Comparison of ENCODE assay signal across 1 cellular context in the genomic region with DNA sequence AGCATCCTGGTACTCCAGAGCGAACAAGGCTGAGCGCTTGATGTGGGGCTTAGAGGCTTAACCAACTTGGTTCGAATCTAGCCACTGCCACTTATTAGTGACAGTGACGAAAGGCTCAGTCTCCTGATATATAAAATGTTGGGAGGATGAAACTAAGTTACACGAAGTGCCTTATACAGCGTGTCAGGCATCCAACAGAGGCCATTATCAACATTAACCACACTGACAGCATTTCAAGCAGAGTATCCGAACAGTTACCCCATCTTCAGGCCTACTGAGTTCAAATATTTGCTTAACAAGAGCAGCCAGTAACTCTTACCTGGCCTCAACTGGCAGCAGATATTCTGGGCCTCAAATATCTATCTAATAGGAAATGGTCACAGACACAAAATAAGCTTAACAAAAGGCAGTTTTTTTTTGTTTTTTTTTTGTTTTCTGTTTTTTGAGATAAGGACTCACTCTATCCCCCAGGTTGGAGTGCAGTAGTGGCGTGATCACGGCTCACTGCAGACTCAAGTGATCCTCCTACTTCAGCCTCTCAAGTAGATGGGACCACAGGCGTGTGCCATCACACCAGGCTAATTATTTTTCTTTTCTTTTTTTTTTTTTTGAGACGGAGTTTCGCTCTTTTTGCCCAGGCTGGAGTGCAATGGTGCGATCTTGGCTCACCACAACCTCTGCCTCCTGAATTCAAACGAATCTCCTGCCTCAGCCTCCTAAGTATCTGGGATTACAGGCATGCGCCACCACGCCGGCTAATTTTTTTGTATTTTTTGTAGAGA.
TF ChIP-seq lines count a peak whose summit lies in the region.

No MANE protein-coding gene starts in this region.

TF ChIP-seq in HepG2, 621 proteins besides CTCF, POLR2A, EP300 and RAD21 (continued from another document and continues in another):
- TF ChIP-seq, protein P1, sequence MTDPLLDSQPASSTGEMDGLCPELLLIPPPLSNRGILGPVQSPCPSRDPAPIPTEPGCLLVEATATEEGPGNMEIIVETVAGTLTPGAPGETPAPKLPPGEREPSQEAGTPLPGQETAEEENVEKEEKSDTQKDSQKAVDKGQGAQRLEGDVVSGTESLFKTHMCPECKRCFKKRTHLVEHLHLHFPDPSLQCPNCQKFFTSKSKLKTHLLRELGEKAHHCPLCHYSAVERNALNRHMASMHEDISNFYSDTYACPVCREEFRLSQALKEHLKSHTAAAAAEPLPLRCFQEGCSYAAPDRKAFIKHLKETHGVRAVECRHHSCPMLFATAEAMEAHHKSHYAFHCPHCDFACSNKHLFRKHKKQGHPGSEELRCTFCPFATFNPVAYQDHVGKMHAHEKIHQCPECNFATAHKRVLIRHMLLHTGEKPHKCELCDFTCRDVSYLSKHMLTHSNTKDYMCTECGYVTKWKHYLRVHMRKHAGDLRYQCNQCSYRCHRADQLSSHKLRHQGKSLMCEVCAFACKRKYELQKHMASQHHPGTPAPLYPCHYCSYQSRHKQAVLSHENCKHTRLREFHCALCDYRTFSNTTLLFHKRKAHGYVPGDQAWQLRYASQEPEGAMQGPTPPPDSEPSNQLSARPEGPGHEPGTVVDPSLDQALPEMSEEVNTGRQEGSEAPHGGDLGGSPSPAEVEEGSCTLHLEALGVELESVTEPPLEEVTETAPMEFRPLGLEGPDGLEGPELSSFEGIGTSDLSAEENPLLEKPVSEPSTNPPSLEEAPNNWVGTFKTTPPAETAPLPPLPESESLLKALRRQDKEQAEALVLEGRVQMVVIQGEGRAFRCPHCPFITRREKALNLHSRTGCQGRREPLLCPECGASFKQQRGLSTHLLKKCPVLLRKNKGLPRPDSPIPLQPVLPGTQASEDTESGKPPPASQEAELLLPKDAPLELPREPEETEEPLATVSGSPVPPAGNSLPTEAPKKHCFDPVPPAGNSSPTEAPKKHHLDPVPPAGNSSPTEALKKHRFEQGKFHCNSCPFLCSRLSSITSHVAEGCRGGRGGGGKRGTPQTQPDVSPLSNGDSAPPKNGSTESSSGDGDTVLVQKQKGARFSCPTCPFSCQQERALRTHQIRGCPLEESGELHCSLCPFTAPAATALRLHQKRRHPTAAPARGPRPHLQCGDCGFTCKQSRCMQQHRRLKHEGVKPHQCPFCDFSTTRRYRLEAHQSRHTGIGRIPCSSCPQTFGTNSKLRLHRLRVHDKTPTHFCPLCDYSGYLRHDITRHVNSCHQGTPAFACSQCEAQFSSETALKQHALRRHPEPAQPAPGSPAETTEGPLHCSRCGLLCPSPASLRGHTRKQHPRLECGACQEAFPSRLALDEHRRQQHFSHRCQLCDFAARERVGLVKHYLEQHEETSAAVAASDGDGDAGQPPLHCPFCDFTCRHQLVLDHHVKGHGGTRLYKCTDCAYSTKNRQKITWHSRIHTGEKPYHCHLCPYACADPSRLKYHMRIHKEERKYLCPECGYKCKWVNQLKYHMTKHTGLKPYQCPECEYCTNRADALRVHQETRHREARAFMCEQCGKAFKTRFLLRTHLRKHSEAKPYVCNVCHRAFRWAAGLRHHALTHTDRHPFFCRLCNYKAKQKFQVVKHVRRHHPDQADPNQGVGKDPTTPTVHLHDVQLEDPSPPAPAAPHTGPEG (CRISPR knock-in tag; IDR thresholded peaks at IDR 0.05) = 0 out of 2 replicates have a peak, but pooled peaks have one; percentile 17
- TF ChIP-seq, protein P2, sequence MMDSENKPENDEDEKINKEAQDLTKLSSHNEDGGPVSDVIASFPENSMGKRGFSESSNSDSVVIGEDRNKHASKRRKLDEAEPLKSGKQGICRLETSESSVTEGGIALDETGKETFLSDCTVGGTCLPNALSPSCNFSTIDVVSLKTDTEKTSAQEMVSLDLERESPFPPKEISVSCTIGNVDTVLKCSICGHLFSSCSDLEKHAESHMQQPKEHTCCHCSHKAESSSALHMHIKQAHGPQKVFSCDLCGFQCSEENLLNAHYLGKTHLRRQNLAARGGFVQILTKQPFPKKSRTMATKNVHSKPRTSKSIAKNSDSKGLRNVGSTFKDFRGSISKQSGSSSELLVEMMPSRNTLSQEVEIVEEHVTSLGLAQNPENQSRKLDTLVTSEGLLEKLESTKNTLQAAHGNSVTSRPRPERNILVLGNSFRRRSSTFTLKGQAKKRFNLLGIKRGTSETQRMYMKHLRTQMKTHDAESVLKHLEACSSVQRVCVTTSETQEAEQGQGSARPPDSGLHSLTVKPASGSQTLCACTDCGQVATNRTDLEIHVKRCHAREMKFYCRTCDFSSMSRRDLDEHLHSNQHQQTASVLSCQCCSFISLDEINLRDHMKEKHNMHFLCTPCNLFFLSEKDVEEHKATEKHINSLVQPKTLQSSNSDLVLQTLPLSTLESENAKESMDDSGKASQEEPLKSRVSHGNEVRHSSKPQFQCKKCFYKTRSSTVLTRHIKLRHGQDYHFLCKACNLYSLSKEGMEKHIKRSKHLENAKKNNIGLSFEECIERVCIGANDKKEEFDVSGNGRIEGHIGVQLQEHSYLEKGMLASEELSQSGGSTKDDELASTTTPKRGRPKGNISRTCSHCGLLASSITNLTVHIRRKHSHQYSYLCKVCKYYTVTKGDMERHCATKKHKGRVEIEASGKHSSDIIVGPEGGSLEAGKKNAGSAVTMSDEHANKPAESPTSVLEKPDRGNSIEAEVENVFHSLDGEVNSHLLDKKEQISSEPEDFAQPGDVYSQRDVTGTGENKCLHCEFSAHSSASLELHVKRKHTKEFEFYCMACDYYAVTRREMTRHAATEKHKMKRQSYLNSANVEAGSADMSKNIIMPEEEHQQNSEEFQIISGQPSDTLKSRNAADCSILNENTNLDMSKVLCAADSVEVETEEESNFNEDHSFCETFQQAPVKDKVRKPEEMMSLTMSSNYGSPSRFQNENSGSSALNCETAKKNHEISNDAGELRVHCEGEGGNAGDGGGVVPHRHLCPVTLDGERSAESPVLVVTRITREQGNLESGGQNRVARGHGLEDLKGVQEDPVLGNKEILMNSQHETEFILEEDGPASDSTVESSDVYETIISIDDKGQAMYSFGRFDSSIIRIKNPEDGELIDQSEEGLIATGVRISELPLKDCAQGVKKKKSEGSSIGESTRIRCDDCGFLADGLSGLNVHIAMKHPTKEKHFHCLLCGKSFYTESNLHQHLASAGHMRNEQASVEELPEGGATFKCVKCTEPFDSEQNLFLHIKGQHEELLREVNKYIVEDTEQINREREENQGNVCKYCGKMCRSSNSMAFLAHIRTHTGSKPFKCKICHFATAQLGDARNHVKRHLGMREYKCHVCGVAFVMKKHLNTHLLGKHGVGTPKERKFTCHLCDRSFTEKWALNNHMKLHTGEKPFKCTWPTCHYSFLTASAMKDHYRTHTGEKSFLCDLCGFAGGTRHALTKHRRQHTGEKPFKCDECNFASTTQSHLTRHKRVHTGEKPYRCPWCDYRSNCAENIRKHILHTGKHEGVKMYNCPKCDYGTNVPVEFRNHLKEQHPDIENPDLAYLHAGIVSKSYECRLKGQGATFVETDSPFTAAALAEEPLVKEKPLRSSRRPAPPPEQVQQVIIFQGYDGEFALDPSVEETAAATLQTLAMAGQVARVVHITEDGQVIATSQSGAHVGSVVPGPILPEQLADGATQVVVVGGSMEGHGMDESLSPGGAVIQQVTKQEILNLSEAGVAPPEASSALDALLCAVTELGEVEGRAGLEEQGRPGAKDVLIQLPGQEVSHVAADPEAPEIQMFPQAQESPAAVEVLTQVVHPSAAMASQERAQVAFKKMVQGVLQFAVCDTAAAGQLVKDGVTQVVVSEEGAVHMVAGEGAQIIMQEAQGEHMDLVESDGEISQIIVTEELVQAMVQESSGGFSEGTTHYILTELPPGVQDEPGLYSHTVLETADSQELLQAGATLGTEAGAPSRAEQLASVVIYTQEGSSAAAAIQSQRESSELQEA (CRISPR knock-in tag; IDR thresholded peaks at IDR 0.05; ENCODE audit: not compliant biosample characterization) = no peak
- TF ChIP-seq, protein P3, sequence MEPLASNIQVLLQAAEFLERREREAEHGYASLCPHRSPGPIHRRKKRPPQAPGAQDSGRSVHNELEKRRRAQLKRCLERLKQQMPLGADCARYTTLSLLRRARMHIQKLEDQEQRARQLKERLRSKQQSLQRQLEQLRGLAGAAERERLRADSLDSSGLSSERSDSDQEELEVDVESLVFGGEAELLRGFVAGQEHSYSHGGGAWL (CRISPR knock-in tag; IDR thresholded peaks at IDR 0.05) = no peak
- TF ChIP-seq, protein P4, sequence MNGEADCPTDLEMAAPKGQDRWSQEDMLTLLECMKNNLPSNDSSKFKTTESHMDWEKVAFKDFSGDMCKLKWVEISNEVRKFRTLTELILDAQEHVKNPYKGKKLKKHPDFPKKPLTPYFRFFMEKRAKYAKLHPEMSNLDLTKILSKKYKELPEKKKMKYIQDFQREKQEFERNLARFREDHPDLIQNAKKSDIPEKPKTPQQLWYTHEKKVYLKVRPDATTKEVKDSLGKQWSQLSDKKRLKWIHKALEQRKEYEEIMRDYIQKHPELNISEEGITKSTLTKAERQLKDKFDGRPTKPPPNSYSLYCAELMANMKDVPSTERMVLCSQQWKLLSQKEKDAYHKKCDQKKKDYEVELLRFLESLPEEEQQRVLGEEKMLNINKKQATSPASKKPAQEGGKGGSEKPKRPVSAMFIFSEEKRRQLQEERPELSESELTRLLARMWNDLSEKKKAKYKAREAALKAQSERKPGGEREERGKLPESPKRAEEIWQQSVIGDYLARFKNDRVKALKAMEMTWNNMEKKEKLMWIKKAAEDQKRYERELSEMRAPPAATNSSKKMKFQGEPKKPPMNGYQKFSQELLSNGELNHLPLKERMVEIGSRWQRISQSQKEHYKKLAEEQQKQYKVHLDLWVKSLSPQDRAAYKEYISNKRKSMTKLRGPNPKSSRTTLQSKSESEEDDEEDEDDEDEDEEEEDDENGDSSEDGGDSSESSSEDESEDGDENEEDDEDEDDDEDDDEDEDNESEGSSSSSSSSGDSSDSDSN (CRISPR knock-in tag; IDR thresholded peaks at IDR 0.05) = peak; percentile 37; the same call in 1 of the 2 replicates
- TF ChIP-seq GATAD1 (CRISPR knock-in tag; IDR thresholded peaks at IDR 0.05) (no peak), MLLT10 (CRISPR knock-in tag; IDR thresholded peaks at IDR 0.05) (no peak), SRSF1 (optimal IDR thresholded peaks at IDR 0.05; ENCODE audit: low read depth, low read length) (no peak), TCF7L2 (IDR thresholded peaks at IDR 0.05; ENCODE audit: low read depth, low read length) (no peak), CHD2 (IDR thresholded peaks at IDR 0.05; ENCODE audit: low read depth, low read length) (no peak), SP1 (IDR thresholded peaks at IDR 0.05) (no peak), SP1 (CRISPR knock-in tag; IDR thresholded peaks at IDR 0.05) (no peak), ZSCAN20 (CRISPR knock-in tag; IDR thresholded peaks at IDR 0.05; ENCODE audit: borderline replicate concordance) (no peak; the same call in 1 of the 2 replicates), GATA4 (IDR thresholded peaks at IDR 0.05; ENCODE audit: borderline replicate concordance, low read depth) (0 out of 2 replicates have a peak, but pooled peaks have one; percentile 39), ZBTB1 (CRISPR knock-in tag; IDR thresholded peaks at IDR 0.05; ENCODE audit: borderline replicate concordance) (no peak), NFATC3 (CRISPR knock-in tag; IDR thresholded peaks at IDR 0.05) (no peak), ZNF891 (CRISPR knock-in tag; IDR thresholded peaks at IDR 0.05) (no peak)
- TF ChIP-seq, protein P5, sequence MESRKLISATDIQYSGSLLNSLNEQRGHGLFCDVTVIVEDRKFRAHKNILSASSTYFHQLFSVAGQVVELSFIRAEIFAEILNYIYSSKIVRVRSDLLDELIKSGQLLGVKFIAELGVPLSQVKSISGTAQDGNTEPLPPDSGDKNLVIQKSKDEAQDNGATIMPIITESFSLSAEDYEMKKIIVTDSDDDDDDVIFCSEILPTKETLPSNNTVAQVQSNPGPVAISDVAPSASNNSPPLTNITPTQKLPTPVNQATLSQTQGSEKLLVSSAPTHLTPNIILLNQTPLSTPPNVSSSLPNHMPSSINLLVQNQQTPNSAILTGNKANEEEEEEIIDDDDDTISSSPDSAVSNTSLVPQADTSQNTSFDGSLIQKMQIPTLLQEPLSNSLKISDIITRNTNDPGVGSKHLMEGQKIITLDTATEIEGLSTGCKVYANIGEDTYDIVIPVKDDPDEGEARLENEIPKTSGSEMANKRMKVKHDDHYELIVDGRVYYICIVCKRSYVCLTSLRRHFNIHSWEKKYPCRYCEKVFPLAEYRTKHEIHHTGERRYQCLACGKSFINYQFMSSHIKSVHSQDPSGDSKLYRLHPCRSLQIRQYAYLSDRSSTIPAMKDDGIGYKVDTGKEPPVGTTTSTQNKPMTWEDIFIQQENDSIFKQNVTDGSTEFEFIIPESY (CRISPR knock-in tag; IDR thresholded peaks at IDR 0.05) = no peak
- TF ChIP-seq, protein P6, sequence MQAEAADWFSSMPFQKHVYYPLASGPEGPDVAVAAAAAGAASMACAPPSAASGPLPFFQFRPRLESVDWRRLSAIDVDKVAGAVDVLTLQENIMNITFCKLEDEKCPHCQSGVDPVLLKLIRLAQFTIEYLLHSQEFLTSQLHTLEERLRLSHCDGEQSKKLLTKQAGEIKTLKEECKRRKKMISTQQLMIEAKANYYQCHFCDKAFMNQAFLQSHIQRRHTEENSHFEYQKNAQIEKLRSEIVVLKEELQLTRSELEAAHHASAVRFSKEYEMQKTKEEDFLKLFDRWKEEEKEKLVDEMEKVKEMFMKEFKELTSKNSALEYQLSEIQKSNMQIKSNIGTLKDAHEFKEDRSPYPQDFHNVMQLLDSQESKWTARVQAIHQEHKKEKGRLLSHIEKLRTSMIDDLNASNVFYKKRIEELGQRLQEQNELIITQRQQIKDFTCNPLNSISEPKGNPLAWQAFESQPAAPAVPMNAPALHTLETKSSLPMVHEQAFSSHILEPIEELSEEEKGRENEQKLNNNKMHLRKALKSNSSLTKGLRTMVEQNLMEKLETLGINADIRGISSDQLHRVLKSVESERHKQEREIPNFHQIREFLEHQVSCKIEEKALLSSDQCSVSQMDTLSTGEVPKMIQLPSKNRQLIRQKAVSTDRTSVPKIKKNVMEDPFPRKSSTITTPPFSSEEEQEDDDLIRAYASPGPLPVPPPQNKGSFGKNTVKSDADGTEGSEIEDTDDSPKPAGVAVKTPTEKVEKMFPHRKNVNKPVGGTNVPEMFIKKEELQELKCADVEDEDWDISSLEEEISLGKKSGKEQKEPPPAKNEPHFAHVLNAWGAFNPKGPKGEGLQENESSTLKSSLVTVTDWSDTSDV (CRISPR knock-in tag; IDR thresholded peaks at IDR 0.05) = no peak
- TF ChIP-seq, protein P7, sequence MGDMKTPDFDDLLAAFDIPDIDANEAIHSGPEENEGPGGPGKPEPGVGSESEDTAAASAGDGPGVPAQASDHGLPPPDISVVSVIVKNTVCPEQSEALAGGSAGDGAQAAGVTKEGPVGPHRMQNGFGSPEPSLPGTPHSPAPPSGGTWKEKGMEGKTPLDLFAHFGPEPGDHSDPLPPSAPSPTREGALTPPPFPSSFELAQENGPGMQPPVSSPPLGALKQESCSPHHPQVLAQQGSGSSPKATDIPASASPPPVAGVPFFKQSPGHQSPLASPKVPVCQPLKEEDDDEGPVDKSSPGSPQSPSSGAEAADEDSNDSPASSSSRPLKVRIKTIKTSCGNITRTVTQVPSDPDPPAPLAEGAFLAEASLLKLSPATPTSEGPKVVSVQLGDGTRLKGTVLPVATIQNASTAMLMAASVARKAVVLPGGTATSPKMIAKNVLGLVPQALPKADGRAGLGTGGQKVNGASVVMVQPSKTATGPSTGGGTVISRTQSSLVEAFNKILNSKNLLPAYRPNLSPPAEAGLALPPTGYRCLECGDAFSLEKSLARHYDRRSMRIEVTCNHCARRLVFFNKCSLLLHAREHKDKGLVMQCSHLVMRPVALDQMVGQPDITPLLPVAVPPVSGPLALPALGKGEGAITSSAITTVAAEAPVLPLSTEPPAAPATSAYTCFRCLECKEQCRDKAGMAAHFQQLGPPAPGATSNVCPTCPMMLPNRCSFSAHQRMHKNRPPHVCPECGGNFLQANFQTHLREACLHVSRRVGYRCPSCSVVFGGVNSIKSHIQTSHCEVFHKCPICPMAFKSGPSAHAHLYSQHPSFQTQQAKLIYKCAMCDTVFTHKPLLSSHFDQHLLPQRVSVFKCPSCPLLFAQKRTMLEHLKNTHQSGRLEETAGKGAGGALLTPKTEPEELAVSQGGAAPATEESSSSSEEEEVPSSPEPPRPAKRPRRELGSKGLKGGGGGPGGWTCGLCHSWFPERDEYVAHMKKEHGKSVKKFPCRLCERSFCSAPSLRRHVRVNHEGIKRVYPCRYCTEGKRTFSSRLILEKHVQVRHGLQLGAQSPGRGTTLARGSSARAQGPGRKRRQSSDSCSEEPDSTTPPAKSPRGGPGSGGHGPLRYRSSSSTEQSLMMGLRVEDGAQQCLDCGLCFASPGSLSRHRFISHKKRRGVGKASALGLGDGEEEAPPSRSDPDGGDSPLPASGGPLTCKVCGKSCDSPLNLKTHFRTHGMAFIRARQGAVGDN (CRISPR knock-in tag; IDR thresholded peaks at IDR 0.05) = no peak
